ENCODE assay signal across 9 cellular contexts in genomic region chrX:40539214-40540142, GRCh38. TPM values are rescaled to one million over a fixed set of nuclear protein-coding genes. Genes with fewer than 3 reads are reported as not detected.
DNase-seq lines count a peak whose midpoint lies in the region; ATAC-seq and TF ChIP-seq lines count a peak whose summit lies in the region.
"Had no signal": no experiment of that assay in that cellular context is flagged by ENCODE, and none has a peak within 500 bp of the region (broad histone marks: within the 10 kb centered on the region; RNA-seq: fewer than 3 reads in every experiment).

No MANE protein-coding gene starts in this region.

- DNase-seq in AG08395 (ENCODE audit: low spot score) = peak; percentile 81
- DNase-seq in T-helper 9 cell = peak; percentile 59
- peak; percentile 16 for DNase-seq in astrocyte of the hippocampus (ENCODE audit: low read depth, low spot score)
- peak; percentile 74 for DNase-seq in lower lobe of right lung
- DNase-seq in stimulated activated CD8-positive, alpha-beta memory T cell treated with anti-CD3 and anti-CD28 coated beads, Interleukin-4, amount 100 ng/mL, for 24 hours (ENCODE audit: low read depth) = peak; percentile 53
- no peak for DNase-seq in NCI-H187 (lab: John Stamatoyannopoulos, UW)

- H3K4me1 ChIP-seq in HUES6 (ENCODE audit: control insufficient read depth, insufficient read depth, low read length) (peaks cover 19% of the 10 kb centered on the region), lower lobe of right lung (peaks cover 5% of the 10 kb centered on the region)

- H3K27ac ChIP-seq in HUES6 (ENCODE audit: low read depth, low read length) (no peak overlapping the region), lower lobe of right lung (no peak overlapping the region)
- H3K27ac ChIP-seq: ovary had no signal

- H3K27me3 ChIP-seq in HUES6 (ENCODE audit: control insufficient read depth, insufficient read depth, low read length) (no peaks in the 10 kb centered on the region), lower lobe of right lung (ENCODE audit: low read depth) (no peaks in the 10 kb centered on the region)
- H3K27me3 ChIP-seq: ovary had no signal

- H3K9me3 ChIP-seq in HUES6 (ENCODE audit: control insufficient read depth, insufficient read depth, low read depth, low read length) = no peaks in the 10 kb centered on the region; the same call in 1 of the 2 replicates
- no peaks in the 10 kb centered on the region for H3K9me3 ChIP-seq in lower lobe of right lung
- H3K9me3 ChIP-seq: ovary had no signal

- no peak overlapping the region for H3K9ac ChIP-seq in HUES6 (ENCODE audit: low read length)

- intact Hi-C loops in lower lobe of right lung (cut with DNase I) = no loop called here

- ATAC-seq in GM18907 (IDR thresholded peaks at IDR 0.05; ENCODE audit: unreplicated experiment) = peak; percentile 69
- ATAC-seq in lower lobe of right lung = peak; percentile 86 to 95

- no peak for TF ChIP-seq CTCF in lower lobe of right lung (IDR thresholded peaks at IDR 0.05)

- H3K4me3 ChIP-seq in HUES6 (ENCODE audit: low read depth, low read length) (0 out of 2 replicates have a peak overlapping the region, but pooled peaks have one; percentile 7), lower lobe of right lung (no peak overlapping the region)
- H3K4me3 ChIP-seq: ovary had no signal

- H3K36me3 ChIP-seq in HUES6 (ENCODE audit: control insufficient read depth, insufficient read depth, low read length) = no peaks in the 10 kb centered on the region
- H3K36me3 ChIP-seq in lower lobe of right lung = no peaks in the 10 kb centered on the region
- H3K36me3 ChIP-seq: ovary had no signal

RNA-seq across cellular contexts. Expression of gene ATP6AP2, which starts 41.3 kb away (rescaled TPM):
- 130 TPM for total RNA-seq in lower lobe of right lung

Comparison
In these comparisons a context has a peak if more than half of its experiments do, and no peak if none do; other contexts are left out.
1. DNase-seq: peak in AG08395 (single experiment), T-helper 9 cell (single experiment), astrocyte of the hippocampus (single experiment), lower lobe of right lung (single experiment) and stimulated activated CD8-positive, alpha-beta memory T cell treated with anti-CD3 and anti-CD28 coated beads, Interleukin-4, amount 100 ng/mL, for 24 hours (single experiment); none in NCI-H187 (0 of 2).